ENCODE assay signal across 15 cellular contexts in genomic region chr2:9273496-9273895, GRCh38.
"Had no signal": no experiment of that assay in that cellular context is flagged by ENCODE, and none has a peak within 500 bp of the region (broad histone marks: within the 10 kb centered on the region; RNA-seq: fewer than 3 reads in every experiment).

No MANE protein-coding gene starts in this region.

- H3K4me1 Mint-ChIP-seq: activated CD4-positive, alpha-beta T cell treated with anti-CD3 and anti-CD28 coated beads, Interleukin-2, amount 10 ng/mL, durations not matched to agents 24 days and 14 days; activated naive CD8-positive, alpha-beta T cell treated with anti-CD3 and anti-CD28 coated beads, Interleukin-2, amount 50 U/mL, for 24 hours; stimulated activated memory B cell treated with anti-CD40 and anti-IgM and Interleukin-4, amounts not matched to agents 10 μg/mL and 1 μg/mL and 100 μg/mL, for 72 hours had no signal

- H3K27me3 Mint-ChIP-seq: activated CD8-positive, alpha-beta T cell treated with anti-CD3 and anti-CD28 coated beads for 36 hours had no signal

- H3K36me3 ChIP-seq: sigmoid colon, thoracic aorta had no signal

- H3K27ac ChIP-seq: sigmoid colon, thoracic aorta had no signal

- H3K4me3 Mint-ChIP-seq: activated CD4-positive, alpha-beta T cell treated with anti-CD3 and anti-CD28 coated beads, Interleukin-2, amount 10 ng/mL, durations not matched to agents 24 days and 14 days; activated CD8-positive, alpha-beta T cell treated with anti-CD3 and anti-CD28 coated beads for 36 hours; activated naive CD4-positive, alpha-beta T cell treated with anti-CD3 and anti-CD28 coated beads for 36 hours; activated naive CD8-positive, alpha-beta T cell treated with anti-CD3 and anti-CD28 coated beads, Interleukin-2, amount 50 U/mL, for 24 hours; activated T-cell treated with anti-CD3 and anti-CD28 coated beads, Interleukin-2, amount 50 U/mL, for 4 hours; brain; natural killer cell treated with Interleukin-12 subunit alpha and Interleukin-12 subunit beta and Interleukin-15 and Interleukin-18, amount 100 ng/mL, for 72 hours; stimulated activated memory B cell treated with anti-CD40 and anti-IgM and Interleukin-4, amounts not matched to agents 10 μg/mL and 1 μg/mL and 100 μg/mL, for 72 hours had no signal

- H3K36me3 Mint-ChIP-seq: natural killer cell treated with Interleukin-12 subunit alpha and Interleukin-12 subunit beta and Interleukin-15 and Interleukin-18, amount 100 ng/mL, for 72 hours; stimulated activated memory B cell treated with anti-CD40 and anti-IgM and Interleukin-4, amounts not matched to agents 10 μg/mL and 1 μg/mL and 100 μg/mL, for 72 hours had no signal

- H3K27me3 ChIP-seq: sigmoid colon had no signal

- H3K9me3 Mint-ChIP-seq: activated CD4-positive, alpha-beta T cell treated with anti-CD3 and anti-CD28 coated beads, Interleukin-2, amount 10 ng/mL, durations not matched to agents 24 days and 14 days; activated CD8-positive, alpha-beta T cell treated with anti-CD3 and anti-CD28 coated beads for 36 hours; activated naive CD4-positive, alpha-beta T cell treated with anti-CD3 and anti-CD28 coated beads for 36 hours; activated naive CD8-positive, alpha-beta T cell treated with anti-CD3 and anti-CD28 coated beads, Interleukin-2, amount 50 U/mL, for 24 hours; activated T-cell treated with anti-CD3 and anti-CD28 coated beads, Interleukin-2, amount 50 U/mL, for 4 hours; natural killer cell treated with Interleukin-12 subunit alpha and Interleukin-12 subunit beta and Interleukin-15 and Interleukin-18, amount 100 ng/mL, for 72 hours had no signal

- H3K9me3 ChIP-seq: sigmoid colon, thoracic aorta had no signal

- DNase-seq: activated CD4-positive, alpha-beta T cell treated with anti-CD3 and anti-CD28 coated beads, Interleukin-2, amount 10 ng/mL, durations not matched to agents 24 days and 14 days; activated CD8-positive, alpha-beta T cell treated with anti-CD3 and anti-CD28 coated beads for 36 hours; activated naive CD4-positive, alpha-beta T cell treated with anti-CD3 and anti-CD28 coated beads for 36 hours; activated naive CD8-positive, alpha-beta T cell treated with anti-CD3 and anti-CD28 coated beads, Interleukin-2, amount 50 U/mL, for 24 hours; activated T-cell treated with anti-CD3 and anti-CD28 coated beads, Interleukin-2, amount 50 U/mL, for 4 hours; anterior cingulate cortex; caudate nucleus; foreskin melanocyte; glutamatergic neuron; sigmoid colon; stimulated activated CD4-positive, alpha-beta T cell treated with anti-CD3 and anti-CD28 coated beads, Interleukin-4, amount 100 ng/mL, for 4 hours had no signal

- H3K27ac Mint-ChIP-seq: activated CD4-positive, alpha-beta T cell treated with anti-CD3 and anti-CD28 coated beads, Interleukin-2, amount 10 ng/mL, durations not matched to agents 24 days and 14 days; activated CD8-positive, alpha-beta T cell treated with anti-CD3 and anti-CD28 coated beads for 36 hours; activated naive CD4-positive, alpha-beta T cell treated with anti-CD3 and anti-CD28 coated beads for 36 hours; activated naive CD8-positive, alpha-beta T cell treated with anti-CD3 and anti-CD28 coated beads, Interleukin-2, amount 50 U/mL, for 24 hours; brain; natural killer cell treated with Interleukin-12 subunit alpha and Interleukin-12 subunit beta and Interleukin-15 and Interleukin-18, amount 100 ng/mL, for 72 hours; stimulated activated memory B cell treated with anti-CD40 and anti-IgM and Interleukin-4, amounts not matched to agents 10 μg/mL and 1 μg/mL and 100 μg/mL, for 72 hours had no signal

- H3K4me3 ChIP-seq: sigmoid colon, thoracic aorta had no signal
